Comparison of ENCODE assay signal across 30 cellular contexts in the genomic region with DNA sequence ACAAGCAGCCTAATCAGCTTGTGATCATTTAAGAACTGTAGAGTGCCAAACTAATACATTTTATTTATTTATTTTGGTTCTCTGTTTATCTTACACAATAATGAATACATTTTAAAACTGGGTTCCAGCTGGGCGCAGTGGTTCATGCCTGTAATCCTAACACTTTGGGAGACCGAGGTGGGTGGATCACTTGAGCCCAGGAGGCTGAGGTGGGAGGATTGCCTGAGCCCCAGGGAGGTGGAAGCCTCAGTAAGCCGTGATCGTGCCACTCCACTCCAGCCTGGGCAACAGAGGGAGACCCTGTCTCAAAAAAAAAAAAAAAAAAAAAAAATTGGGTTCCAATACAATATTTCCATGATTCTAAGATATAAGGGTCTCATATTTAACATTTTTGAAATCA.
"Had no signal": no experiment of that assay in that cellular context is flagged by ENCODE, and none has a peak within 500 bp of the region (broad histone marks: within the 10 kb centered on the region; RNA-seq: fewer than 3 reads in every experiment).

No MANE protein-coding gene starts in this region.

- H3K9me3 ChIP-seq: adrenal gland, ascending aorta, body of pancreas, breast epithelium had no signal

- H3K4me1 ChIP-seq: ascending aorta, breast epithelium had no signal

- H3K27me3 ChIP-seq: adrenal gland, ascending aorta, body of pancreas, brain microvascular endothelial cell, breast epithelium, cardiac muscle cell had no signal

- H3K27ac ChIP-seq: adrenal gland, ascending aorta, body of pancreas, brain microvascular endothelial cell, breast epithelium, cardiac muscle cell had no signal

- H3K4me3 ChIP-seq: adrenal gland, ascending aorta, body of pancreas, breast epithelium, cardiac muscle cell had no signal

- DNase-seq: activated effector memory CD4-positive, alpha-beta T cell treated with anti-CD3 and anti-CD28 coated beads, Interleukin-2, amount 50 U/mL, for 16 hours; activated effector memory CD4-positive, alpha-beta T cell treated with Interleukin-2 at 50 U/mL for 16 hours; activated gamma-delta T cell; activated gamma-delta T cell treated with Interleukin-2 at 50 U/mL for 16 hours; activated naive CD4-positive, alpha-beta T cell; activated naive CD4-positive, alpha-beta T cell treated with anti-CD3 and anti-CD28 coated beads for 36 hours; activated naive CD4-positive, alpha-beta T cell treated with anti-CD3 and anti-CD28 coated beads, Interleukin-2, amount 10 ng/mL, durations not matched to agents 7 days and 5 days; activated naive CD4-positive, alpha-beta T cell treated with anti-CD3 and anti-CD28 coated beads, Interleukin-2, amount 50 U/mL, for 16 hours; activated naive CD4-positive, alpha-beta T cell treated with Interleukin-2 at 50 U/mL for 16 hours; activated naive CD8-positive, alpha-beta T cell treated with anti-CD3 and anti-CD28 coated beads for 36 hours; activated naive CD8-positive, alpha-beta T cell treated with anti-CD3 and anti-CD28 coated beads, Interleukin-2, amount 10 ng/mL, durations not matched to agents 7 days and 5 days; activated naive CD8-positive, alpha-beta T cell treated with anti-CD3 and anti-CD28 coated beads, Interleukin-2, amount 50 U/mL, for 24 hours; activated T-cell treated with anti-CD3 and anti-CD28 coated beads, Interleukin-2, amount 50 U/mL, for 4 hours; activated T-cell treated with anti-CD3 and anti-CD28 coated beads, Interleukin-2, amount 50 U/mL, for 48 hours; activated T-cell treated with anti-CD3 and anti-CD28 coated beads, Interleukin-2, amount 50 U/mL, for 72 hours; adrenal gland; amniotic stem cell; amygdala; anterior cingulate cortex; aorta; body of pancreas; brain microvascular endothelial cell; caudate nucleus; central memory CD4-positive, alpha-beta T cell; cerebellar nuclear complex had no signal

- H3K36me3 ChIP-seq: adrenal gland, ascending aorta, brain microvascular endothelial cell, breast epithelium had no signal

- ATAC-seq: activated naive CD4-positive, alpha-beta T cell treated with anti-CD3 and anti-CD28 coated beads, Interleukin-2, amount 50 U/mL, for 72 hours; activated naive CD8-positive, alpha-beta T cell treated with anti-CD3 and anti-CD28 coated beads, Interleukin-2, amount 50 U/mL, for 24 hours; activated T-cell treated with anti-CD3 and anti-CD28 coated beads, Interleukin-2, amount 50 U/mL, for 4 hours; activated T-cell treated with anti-CD3 and anti-CD28 coated beads, Interleukin-2, amount 50 U/mL, for 72 hours; activated T-helper 17 cell treated with anti-CD3 and anti-CD28 coated beads, Interleukin-2, amount 50 U/mL, for 72 hours; body of pancreas had no signal
